In the genomic region with DNA sequence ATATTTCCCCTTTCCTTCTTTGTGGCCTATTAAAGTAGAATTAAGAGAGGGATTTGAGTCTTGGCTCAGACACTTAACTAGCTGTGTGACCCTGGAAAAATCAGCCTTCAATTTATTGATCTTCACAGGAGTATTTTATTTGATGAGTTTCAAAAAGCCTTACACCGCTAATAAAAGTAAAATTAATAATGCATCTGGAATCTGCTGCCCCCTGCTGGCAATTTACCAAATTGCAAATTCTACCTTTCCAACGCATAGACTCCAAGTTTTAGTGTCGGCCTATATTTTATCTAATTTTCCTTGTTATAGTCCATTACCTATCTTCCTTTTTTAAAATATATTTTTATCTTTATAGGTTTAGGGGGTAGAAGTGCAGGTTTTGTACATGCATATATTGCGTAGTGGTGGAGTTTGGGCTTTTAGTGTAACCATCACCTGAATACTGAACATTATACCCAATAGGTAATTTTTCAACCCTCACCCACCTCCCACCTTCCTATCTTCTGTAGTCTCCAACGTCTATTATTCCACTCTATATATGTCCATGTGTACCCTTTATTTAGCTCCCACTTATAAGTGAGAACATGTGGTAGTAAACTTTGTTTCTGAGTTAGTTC, we compare ENCODE assay signal across 8 cellular contexts.
DNase-seq lines count a peak whose midpoint lies in the region; ATAC-seq and TF ChIP-seq lines count a peak whose summit lies in the region.

No MANE protein-coding gene starts in this region.

- no peak for ATAC-seq in HG03159 (IDR thresholded peaks at IDR 0.05; ENCODE audit: unreplicated experiment)

- TF ChIP-seq CTCF in fibroblast of pulmonary artery (IDR thresholded peaks at IDR 0.05; ENCODE audit: low read length, missing control alignments): peak; percentile 69

- peak; percentile 27 for DNase-seq in NOMO-1 treated with DMSO at 0.1 percent for 48 hours (lab: John Stamatoyannopoulos, UW; ENCODE audit: unreplicated experiment)
- no peak for DNase-seq in NOMO-1 (lab: John Stamatoyannopoulos, UW; ENCODE audit: unreplicated experiment in 2 of 2)
- DNase-seq in NCI-H345 treated with DMSO at 0.1 percent for 48 hours (lab: John Stamatoyannopoulos, UW; ENCODE audit: unreplicated experiment): peak; percentile 8
- DNase-seq in activated T-cell treated with anti-CD3 and anti-CD28 coated beads for 4 hours: peak; percentile 62
- peak; percentile 61 for DNase-seq in fibroblast of pulmonary artery (ENCODE audit: low read depth)
- DNase-seq in putamen (ENCODE audit: low spot score): peak; percentile 52
- DNase-seq in OCI-M2 (lab: John Stamatoyannopoulos, UW; ENCODE audit: unreplicated experiment): no peak

- H3K4me3 ChIP-seq in fibroblast of pulmonary artery (replicated peaks; ENCODE audit: low read depth, low read length): no peak overlapping the region

Comparison
In these comparisons a context has a peak if more than half of its experiments do, and no peak if none do; other contexts are left out.
1. DNase-seq: peak in NOMO-1 treated with DMSO at 0.1 percent for 48 hours (single experiment), NCI-H345 treated with DMSO at 0.1 percent for 48 hours (single experiment), activated T-cell treated with anti-CD3 and anti-CD28 coated beads for 4 hours (single experiment), fibroblast of pulmonary artery (single experiment) and putamen (single experiment); none in NOMO-1 (0 of 2) and OCI-M2 (single experiment).